In the genomic region with DNA sequence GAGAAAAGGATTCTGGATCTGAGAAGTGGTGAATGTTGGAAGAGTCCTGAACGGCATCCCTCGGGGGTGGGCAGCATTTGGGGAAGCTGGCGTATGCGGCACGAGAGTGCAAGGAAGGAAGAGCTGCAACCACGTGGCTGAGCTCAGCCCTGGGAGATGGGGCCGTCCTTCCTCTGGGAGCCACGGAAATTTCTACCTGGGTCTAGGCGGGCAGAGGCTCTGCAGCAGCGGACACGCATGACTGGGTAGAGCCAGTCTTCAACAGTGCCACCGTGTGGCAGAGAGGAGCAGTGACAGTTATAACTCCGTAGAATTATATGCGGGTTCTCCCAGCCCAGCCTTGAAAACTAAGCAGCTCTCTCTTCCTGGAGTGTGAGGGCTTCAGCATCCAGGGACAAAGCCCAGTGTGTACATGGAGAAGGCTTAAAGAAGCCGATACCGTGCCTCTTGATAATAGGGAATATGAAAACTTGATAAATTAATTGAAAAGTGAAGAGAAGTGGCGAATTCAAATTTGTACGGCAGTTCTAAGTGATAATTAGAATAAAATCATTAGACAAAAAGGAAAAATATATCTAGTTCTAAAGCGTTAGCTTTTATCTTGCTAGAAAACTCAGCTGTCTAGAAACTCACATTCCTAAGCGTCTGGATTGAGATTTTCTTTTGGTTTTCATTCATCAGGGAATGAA, we compare ENCODE assay signal across 1 cellular context.
TF ChIP-seq lines count a peak whose summit lies in the region.

No MANE protein-coding gene starts in this region.

TF ChIP-seq in HepG2, 621 proteins besides CTCF, POLR2A, EP300 and RAD21 (continued from another document and continues in another):
- TF ChIP-seq SKIL (CRISPR knock-in tag; IDR thresholded peaks at IDR 0.05; ENCODE audit: borderline replicate concordance): no peak
- TF ChIP-seq RELA (CRISPR knock-in tag; IDR thresholded peaks at IDR 0.05): no peak; the same call in 1 of the 2 replicates
- peak; percentile 69; the same call in 1 of the 2 replicates for TF ChIP-seq RXRB (CRISPR knock-in tag; IDR thresholded peaks at IDR 0.05; ENCODE audit: borderline replicate concordance)
- TF ChIP-seq HOXA5 (CRISPR knock-in tag; IDR thresholded peaks at IDR 0.05): no peak
- peak; percentile 62 for TF ChIP-seq ZNF781 (CRISPR knock-in tag; IDR thresholded peaks at IDR 0.05; ENCODE audit: borderline replicate concordance, not compliant biosample characterization)
- TF ChIP-seq HOXA7 (CRISPR knock-in tag; IDR thresholded peaks at IDR 0.05): no peak
- no peak for TF ChIP-seq ZNF839 (CRISPR knock-in tag; IDR thresholded peaks at IDR 0.05; ENCODE audit: borderline replicate concordance)
- TF ChIP-seq ZNF501 (CRISPR knock-in tag; IDR thresholded peaks at IDR 0.05): peak; percentile 78
- TF ChIP-seq MAFF (IDR thresholded peaks at IDR 0.05; ENCODE audit: low read depth, low read length): no peak
- TF ChIP-seq ZNF703 (CRISPR knock-in tag; IDR thresholded peaks at IDR 0.05; ENCODE audit: borderline replicate concordance): no peak
- TF ChIP-seq ZNF562 (CRISPR knock-in tag; IDR thresholded peaks at IDR 0.05; ENCODE audit: borderline replicate concordance): no peak
- TF ChIP-seq ZNF678 (CRISPR knock-in tag; IDR thresholded peaks at IDR 0.05): peak; percentile 66; the same call in 1 of the 2 replicates
- 0 out of 2 replicates have a peak, but pooled peaks have one; percentile 16 for TF ChIP-seq SIX1 (CRISPR knock-in tag; IDR thresholded peaks at IDR 0.05; ENCODE audit: borderline replicate concordance)
- TF ChIP-seq THAP9 (CRISPR knock-in tag; IDR thresholded peaks at IDR 0.05; ENCODE audit: borderline replicate concordance): no peak
- TF ChIP-seq FOXO4 (CRISPR knock-in tag; conservative IDR thresholded peaks at IDR 0.05): no peak
- peak; percentile 30; the same call in 1 of the 2 replicates for TF ChIP-seq JUN (CRISPR knock-in tag; IDR thresholded peaks at IDR 0.05)
- TF ChIP-seq ZNF280B (CRISPR knock-in tag; IDR thresholded peaks at IDR 0.05; ENCODE audit: borderline replicate concordance): peak; percentile 91
- TF ChIP-seq ZNF136 (CRISPR knock-in tag; IDR thresholded peaks at IDR 0.05; ENCODE audit: low read depth): no peak
- TF ChIP-seq SMAD1 (CRISPR knock-in tag; IDR thresholded peaks at IDR 0.05; ENCODE audit: borderline replicate concordance, low read depth): no peak; the same call in 1 of the 2 replicates
- no peak for TF ChIP-seq CBX2 (IDR thresholded peaks at IDR 0.05; ENCODE audit: low read depth, low read length)
- TF ChIP-seq CBX2 (CRISPR knock-in tag; IDR thresholded peaks at IDR 0.05; ENCODE audit: low read depth): 0 out of 2 replicates have a peak, but pooled peaks have one; percentile 76
- TF ChIP-seq, protein P1, sequence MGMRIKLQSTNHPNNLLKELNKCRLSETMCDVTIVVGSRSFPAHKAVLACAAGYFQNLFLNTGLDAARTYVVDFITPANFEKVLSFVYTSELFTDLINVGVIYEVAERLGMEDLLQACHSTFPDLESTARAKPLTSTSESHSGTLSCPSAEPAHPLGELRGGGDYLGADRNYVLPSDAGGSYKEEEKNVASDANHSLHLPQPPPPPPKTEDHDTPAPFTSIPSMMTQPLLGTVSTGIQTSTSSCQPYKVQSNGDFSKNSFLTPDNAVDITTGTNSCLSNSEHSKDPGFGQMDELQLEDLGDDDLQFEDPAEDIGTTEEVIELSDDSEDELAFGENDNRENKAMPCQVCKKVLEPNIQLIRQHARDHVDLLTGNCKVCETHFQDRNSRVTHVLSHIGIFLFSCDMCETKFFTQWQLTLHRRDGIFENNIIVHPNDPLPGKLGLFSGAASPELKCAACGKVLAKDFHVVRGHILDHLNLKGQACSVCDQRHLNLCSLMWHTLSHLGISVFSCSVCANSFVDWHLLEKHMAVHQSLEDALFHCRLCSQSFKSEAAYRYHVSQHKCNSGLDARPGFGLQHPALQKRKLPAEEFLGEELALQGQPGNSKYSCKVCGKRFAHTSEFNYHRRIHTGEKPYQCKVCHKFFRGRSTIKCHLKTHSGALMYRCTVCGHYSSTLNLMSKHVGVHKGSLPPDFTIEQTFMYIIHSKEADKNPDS (CRISPR knock-in tag; IDR thresholded peaks at IDR 0.05): no peak
- TF ChIP-seq KDM5B (CRISPR knock-in tag; IDR thresholded peaks at IDR 0.05; ENCODE audit: borderline replicate concordance): peak; percentile 91; the same call in 1 of the 2 replicates
- TF ChIP-seq ZNF569 (CRISPR knock-in tag; IDR thresholded peaks at IDR 0.05; ENCODE audit: borderline replicate concordance): no peak
- no peak for TF ChIP-seq CREBL2 (CRISPR knock-in tag; IDR thresholded peaks at IDR 0.05; ENCODE audit: borderline replicate concordance)
- TF ChIP-seq SRF (IDR thresholded peaks at IDR 0.05; ENCODE audit: low read depth, low read length): no peak
- TF ChIP-seq STAT5B (CRISPR knock-in tag; IDR thresholded peaks at IDR 0.05): no peak
- no peak for TF ChIP-seq ZBTB14 (CRISPR knock-in tag; IDR thresholded peaks at IDR 0.05)
- peak; percentile 92 for TF ChIP-seq ZNF619 (CRISPR knock-in tag; IDR thresholded peaks at IDR 0.05)
- TF ChIP-seq ZBTB20 (CRISPR knock-in tag; IDR thresholded peaks at IDR 0.05; ENCODE audit: borderline replicate concordance, low read depth): peak; percentile 58; the same call in 1 of the 2 replicates
- TF ChIP-seq NFE2 (CRISPR knock-in tag; IDR thresholded peaks at IDR 0.05): no peak
- TF ChIP-seq, protein P2, sequence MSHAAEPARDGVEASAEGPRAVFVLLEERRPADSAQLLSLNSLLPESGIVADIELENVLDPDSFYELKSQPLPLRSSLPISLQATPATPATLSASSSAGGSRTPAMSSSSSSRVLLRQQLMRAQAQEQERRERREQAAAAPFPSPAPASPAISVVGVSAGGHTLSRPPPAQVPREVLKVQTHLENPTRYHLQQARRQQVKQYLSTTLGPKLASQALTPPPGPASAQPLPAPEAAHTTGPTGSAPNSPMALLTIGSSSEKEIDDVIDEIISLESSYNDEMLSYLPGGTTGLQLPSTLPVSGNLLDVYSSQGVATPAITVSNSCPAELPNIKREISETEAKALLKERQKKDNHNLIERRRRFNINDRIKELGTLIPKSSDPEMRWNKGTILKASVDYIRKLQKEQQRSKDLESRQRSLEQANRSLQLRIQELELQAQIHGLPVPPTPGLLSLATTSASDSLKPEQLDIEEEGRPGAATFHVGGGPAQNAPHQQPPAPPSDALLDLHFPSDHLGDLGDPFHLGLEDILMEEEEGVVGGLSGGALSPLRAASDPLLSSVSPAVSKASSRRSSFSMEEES (CRISPR knock-in tag; IDR thresholded peaks at IDR 0.05): peak; percentile 65; the same call in 1 of the 2 replicates
- peak; percentile 63; the same call in 1 of the 2 replicates for TF ChIP-seq TFDP1 (CRISPR knock-in tag; IDR thresholded peaks at IDR 0.05; ENCODE audit: borderline replicate concordance)
- no peak for TF ChIP-seq ZFP36L1 (CRISPR knock-in tag; IDR thresholded peaks at IDR 0.05)
- TF ChIP-seq ZSCAN25 (CRISPR knock-in tag; IDR thresholded peaks at IDR 0.05): no peak
- TF ChIP-seq ZIK1 (CRISPR knock-in tag; IDR thresholded peaks at IDR 0.05; ENCODE audit: borderline replicate concordance, low read depth): no peak
- peak; percentile 90 for TF ChIP-seq ERF (CRISPR knock-in tag; IDR thresholded peaks at IDR 0.05)
- 0 out of 2 replicates have a peak, but pooled peaks have one; percentile 51 for TF ChIP-seq ZNF205 (CRISPR knock-in tag; IDR thresholded peaks at IDR 0.05)
- TF ChIP-seq ZNF747 (CRISPR knock-in tag; IDR thresholded peaks at IDR 0.05; ENCODE audit: borderline replicate concordance): no peak
- no peak for TF ChIP-seq PRMT3 (CRISPR knock-in tag; IDR thresholded peaks at IDR 0.05; ENCODE audit: borderline replicate concordance, low read depth)
- peak; percentile 28; the same call in 1 of the 2 replicates for TF ChIP-seq NCOA2 (CRISPR knock-in tag; IDR thresholded peaks at IDR 0.05)
- TF ChIP-seq RFX1 (IDR thresholded peaks at IDR 0.05): no peak
- TF ChIP-seq, protein P3, sequence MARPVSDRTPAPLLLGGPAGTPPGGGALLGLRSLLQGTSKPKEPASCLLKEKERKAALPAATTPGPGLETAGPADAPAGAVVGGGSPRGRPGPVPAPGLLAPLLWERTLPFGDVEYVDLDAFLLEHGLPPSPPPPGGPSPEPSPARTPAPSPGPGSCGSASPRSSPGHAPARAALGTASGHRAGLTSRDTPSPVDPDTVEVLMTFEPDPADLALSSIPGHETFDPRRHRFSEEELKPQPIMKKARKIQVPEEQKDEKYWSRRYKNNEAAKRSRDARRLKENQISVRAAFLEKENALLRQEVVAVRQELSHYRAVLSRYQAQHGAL (CRISPR knock-in tag; IDR thresholded peaks at IDR 0.05; ENCODE audit: not compliant biosample characterization): no peak
- no peak for TF ChIP-seq ZFP1 (CRISPR knock-in tag; IDR thresholded peaks at IDR 0.05)
- peak; percentile 40; the same call in 1 of the 2 replicates for TF ChIP-seq DRAP1 (CRISPR knock-in tag; IDR thresholded peaks at IDR 0.05)
- no peak for TF ChIP-seq ZNF263 (CRISPR knock-in tag; IDR thresholded peaks at IDR 0.05)
- TF ChIP-seq ARNT (IDR thresholded peaks at IDR 0.05): no peak
